22 cellular contexts compared by ENCODE assay signal in genomic region chr21:32757804-32758203, GRCh38.
"Had no signal": no experiment of that assay in that cellular context is flagged by ENCODE, and none has a peak within 500 bp of the region (broad histone marks: within the 10 kb centered on the region; RNA-seq: fewer than 3 reads in every experiment).

No MANE protein-coding gene starts in this region.

- ATAC-seq: activated naive CD8-positive, alpha-beta T cell treated with anti-CD3 and anti-CD28 coated beads, Interleukin-2, amount 50 U/mL, for 24 hours; activated T-cell treated with anti-CD3 and anti-CD28 coated beads, Interleukin-2, amount 50 U/mL, for 4 hours; gastroesophageal sphincter; heart left ventricle had no signal

- H3K27me3 ChIP-seq: esophagus muscularis mucosa, gastroesophageal sphincter, heart left ventricle, right atrium auricular region, tibial artery, uterus had no signal

- H3K9me3 ChIP-seq: esophagus muscularis mucosa, gastroesophageal sphincter, heart left ventricle, left ventricle myocardium inferior, prostate gland, right atrium auricular region, tibial artery, uterus had no signal

- H3K36me3 ChIP-seq: uterus had no signal

- H3K27ac ChIP-seq: esophagus muscularis mucosa, gastroesophageal sphincter, heart left ventricle, left ventricle myocardium inferior, prostate gland, right atrium auricular region, tibial artery, uterus had no signal

- DNase-seq: activated B cell treated with CpG ODN at 0.5 μM for 24 hours; activated CD4-positive, alpha-beta memory T cell treated with anti-CD3 and anti-CD28 coated beads for 36 hours; activated CD4-positive, alpha-beta T cell treated with anti-CD3 and anti-CD28 coated beads for 4 hours; activated effector memory CD4-positive, alpha-beta T cell treated with Interleukin-2 at 50 U/mL for 16 hours; activated naive CD4-positive, alpha-beta T cell treated with anti-CD3 and anti-CD28 coated beads, Interleukin-2, amount 10 ng/mL, durations not matched to agents 7 days and 5 days; activated naive CD8-positive, alpha-beta T cell treated with anti-CD3 and anti-CD28 coated beads, Interleukin-2, amount 50 U/mL, for 24 hours; activated T-cell treated with anti-CD3 and anti-CD28 coated beads, Interleukin-2, amount 50 U/mL, for 4 hours; aorta; cerebellar nuclear complex; cortex of kidney; effector CD4-positive, alpha-beta T cell; heart left ventricle; left ventricle myocardium inferior; mammary epithelial cell; stimulated activated CD4-positive, alpha-beta T cell treated with anti-CD3 and anti-CD28 coated beads, Interleukin-2, amount 100 ng/mL, for 24 hours; stimulated activated naive CD4-positive, alpha-beta T cell treated with Interleukin-2 at 50 U/mL for 16 hours; tibial artery; uterus had no signal

- H3K4me1 ChIP-seq: esophagus muscularis mucosa, gastroesophageal sphincter, heart left ventricle, left ventricle myocardium inferior, prostate gland, right atrium auricular region, tibial artery, uterus had no signal

- H3K4me3 ChIP-seq: esophagus muscularis mucosa, gastroesophageal sphincter, heart left ventricle, left ventricle myocardium inferior, prostate gland, right atrium auricular region, tibial artery, uterus had no signal
